1 cellular context compared by ENCODE assay signal in the genomic region with DNA sequence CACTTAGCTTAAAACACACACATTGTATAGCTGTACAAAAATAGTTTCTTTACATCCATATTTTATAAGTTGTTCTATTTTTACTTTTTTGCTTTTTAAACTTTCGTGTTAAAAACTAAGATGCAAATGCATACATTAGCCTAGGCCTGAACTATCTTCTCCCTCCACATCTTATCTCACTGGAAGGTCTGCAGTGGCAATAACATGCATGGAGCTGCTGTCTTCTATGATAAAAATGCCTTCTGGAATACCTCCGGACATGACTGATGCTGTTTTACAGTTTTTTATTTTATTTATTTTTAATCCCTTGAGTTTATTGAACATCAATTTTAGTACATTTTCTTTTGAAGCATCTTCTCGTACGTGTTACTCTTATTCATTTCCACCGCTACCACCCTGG.
TF ChIP-seq lines count a peak whose summit lies in the region.

No MANE protein-coding gene starts in this region.

TF ChIP-seq in K562, 482 proteins besides CTCF, POLR2A, EP300 and RAD21 (continued from another document and continues in another):
- TF ChIP-seq NONO (IDR thresholded peaks at IDR 0.05; ENCODE audit: low read depth in 2 of 2, low read length in 1 of 2): no peak
- TF ChIP-seq NR2C1 (IDR thresholded peaks at IDR 0.05): no peak
- no peak for TF ChIP-seq NR2C1 (tag; IDR thresholded peaks at IDR 0.05)
- TF ChIP-seq ZNF134 (CRISPR knock-in tag; conservative IDR thresholded peaks at IDR 0.05): no peak
- no peak for TF ChIP-seq THRAP3 (IDR thresholded peaks at IDR 0.05; ENCODE audit: borderline replicate concordance)
- TF ChIP-seq PRMT5 (CRISPR knock-in tag; IDR thresholded peaks at IDR 0.05): no peak
- no peak for TF ChIP-seq ESRRB (CRISPR knock-in tag; IDR thresholded peaks at IDR 0.05; ENCODE audit: borderline replicate concordance)
- no peak for TF ChIP-seq IRF2 (CRISPR knock-in tag; IDR thresholded peaks at IDR 0.05)
- TF ChIP-seq ZNF76 (CRISPR knock-in tag; IDR thresholded peaks at IDR 0.05; ENCODE audit: borderline replicate concordance): no peak
- TF ChIP-seq, protein P1, sequence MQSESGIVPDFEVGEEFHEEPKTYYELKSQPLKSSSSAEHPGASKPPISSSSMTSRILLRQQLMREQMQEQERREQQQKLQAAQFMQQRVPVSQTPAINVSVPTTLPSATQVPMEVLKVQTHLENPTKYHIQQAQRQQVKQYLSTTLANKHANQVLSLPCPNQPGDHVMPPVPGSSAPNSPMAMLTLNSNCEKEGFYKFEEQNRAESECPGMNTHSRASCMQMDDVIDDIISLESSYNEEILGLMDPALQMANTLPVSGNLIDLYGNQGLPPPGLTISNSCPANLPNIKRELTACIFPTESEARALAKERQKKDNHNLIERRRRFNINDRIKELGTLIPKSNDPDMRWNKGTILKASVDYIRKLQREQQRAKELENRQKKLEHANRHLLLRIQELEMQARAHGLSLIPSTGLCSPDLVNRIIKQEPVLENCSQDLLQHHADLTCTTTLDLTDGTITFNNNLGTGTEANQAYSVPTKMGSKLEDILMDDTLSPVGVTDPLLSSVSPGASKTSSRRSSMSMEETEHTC (IDR thresholded peaks at IDR 0.05): no peak
- TF ChIP-seq MTA2 (IDR thresholded peaks at IDR 0.05; ENCODE audit: low read depth): peak; percentile 82
- peak; percentile 85 for TF ChIP-seq PML (IDR thresholded peaks at IDR 0.05; ENCODE audit: low read length)
- TF ChIP-seq SNIP1 (IDR thresholded peaks at IDR 0.05; ENCODE audit: low read depth): no peak
- no peak for TF ChIP-seq DDX20 (tag; IDR thresholded peaks at IDR 0.05; ENCODE audit: low read depth)
- TF ChIP-seq CEBPG (CRISPR knock-in tag; IDR thresholded peaks at IDR 0.05): no peak
- no peak for TF ChIP-seq CEBPG (tag; conservative IDR thresholded peaks at IDR 0.05 in 1 of 2, IDR thresholded peaks at IDR 0.05 in 1 of 2)
- no peak for TF ChIP-seq ELF1 (tag; IDR thresholded peaks at IDR 0.05)
- TF ChIP-seq FOXA3 (CRISPR knock-in tag; conservative IDR thresholded peaks at IDR 0.05 in 1 of 2, IDR thresholded peaks at IDR 0.05 in 1 of 2): 0 out of 4 replicates have a peak, but pooled peaks of 1 of the 2 experiments have one; percentile 5
- TF ChIP-seq SRSF9 (IDR thresholded peaks at IDR 0.05; ENCODE audit: borderline replicate concordance, low read depth, low read length): no peak
- TF ChIP-seq, protein P2, sequence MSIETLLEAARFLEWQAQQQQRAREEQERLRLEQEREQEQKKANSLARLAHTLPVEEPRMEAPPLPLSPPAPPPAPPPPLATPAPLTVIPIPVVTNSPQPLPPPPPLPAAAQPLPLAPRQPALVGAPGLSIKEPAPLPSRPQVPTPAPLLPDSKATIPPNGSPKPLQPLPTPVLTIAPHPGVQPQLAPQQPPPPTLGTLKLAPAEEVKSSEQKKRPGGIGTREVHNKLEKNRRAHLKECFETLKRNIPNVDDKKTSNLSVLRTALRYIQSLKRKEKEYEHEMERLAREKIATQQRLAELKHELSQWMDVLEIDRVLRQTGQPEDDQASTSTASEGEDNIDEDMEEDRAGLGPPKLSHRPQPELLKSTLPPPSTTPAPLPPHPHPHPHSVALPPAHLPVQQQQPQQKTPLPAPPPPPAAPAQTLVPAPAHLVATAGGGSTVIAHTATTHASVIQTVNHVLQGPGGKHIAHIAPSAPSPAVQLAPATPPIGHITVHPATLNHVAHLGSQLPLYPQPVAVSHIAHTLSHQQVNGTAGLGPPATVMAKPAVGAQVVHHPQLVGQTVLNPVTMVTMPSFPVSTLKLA (conservative IDR thresholded peaks at IDR 0.05): no peak
- no peak for TF ChIP-seq BRCA1 (IDR thresholded peaks at IDR 0.05)
- no peak for TF ChIP-seq BRCA1 (CRISPR knock-in tag; IDR thresholded peaks at IDR 0.05)
- TF ChIP-seq HNRNPK (IDR thresholded peaks at IDR 0.05; ENCODE audit: low read depth, low read length, poor library complexity, severe bottlenecking): no peak
- TF ChIP-seq BACH1 (tag; IDR thresholded peaks at IDR 0.05): no peak
- no peak for TF ChIP-seq ZNF79 (CRISPR knock-in tag; IDR thresholded peaks at IDR 0.05; ENCODE audit: low read depth)
- no peak for TF ChIP-seq TAF7 (tag; IDR thresholded peaks at IDR 0.05)
- no peak for TF ChIP-seq TCFL5 (CRISPR knock-in tag; conservative IDR thresholded peaks at IDR 0.05)
- no peak for TF ChIP-seq TEAD1 (CRISPR knock-in tag; IDR thresholded peaks at IDR 0.05)
- TF ChIP-seq SAFB2 (IDR thresholded peaks at IDR 0.05; ENCODE audit: borderline replicate concordance, low read depth, low read length, severe bottlenecking): no peak
- no peak for TF ChIP-seq HDAC1 (IDR thresholded peaks at IDR 0.05)
- TF ChIP-seq, protein P3, sequence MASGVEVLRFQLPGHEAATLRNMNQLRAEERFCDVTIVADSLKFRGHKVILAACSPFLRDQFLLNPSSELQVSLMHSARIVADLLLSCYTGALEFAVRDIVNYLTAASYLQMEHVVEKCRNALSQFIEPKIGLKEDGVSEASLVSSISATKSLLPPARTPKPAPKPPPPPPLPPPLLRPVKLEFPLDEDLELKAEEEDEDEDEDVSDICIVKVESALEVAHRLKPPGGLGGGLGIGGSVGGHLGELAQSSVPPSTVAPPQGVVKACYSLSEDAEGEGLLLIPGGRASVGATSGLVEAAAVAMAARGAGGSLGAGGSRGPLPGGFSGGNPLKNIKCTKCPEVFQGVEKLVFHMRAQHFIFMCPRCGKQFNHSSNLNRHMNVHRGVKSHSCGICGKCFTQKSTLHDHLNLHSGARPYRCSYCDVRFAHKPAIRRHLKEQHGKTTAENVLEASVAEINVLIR (CRISPR knock-in tag; IDR thresholded peaks at IDR 0.05): no peak
- TF ChIP-seq, protein P4, sequence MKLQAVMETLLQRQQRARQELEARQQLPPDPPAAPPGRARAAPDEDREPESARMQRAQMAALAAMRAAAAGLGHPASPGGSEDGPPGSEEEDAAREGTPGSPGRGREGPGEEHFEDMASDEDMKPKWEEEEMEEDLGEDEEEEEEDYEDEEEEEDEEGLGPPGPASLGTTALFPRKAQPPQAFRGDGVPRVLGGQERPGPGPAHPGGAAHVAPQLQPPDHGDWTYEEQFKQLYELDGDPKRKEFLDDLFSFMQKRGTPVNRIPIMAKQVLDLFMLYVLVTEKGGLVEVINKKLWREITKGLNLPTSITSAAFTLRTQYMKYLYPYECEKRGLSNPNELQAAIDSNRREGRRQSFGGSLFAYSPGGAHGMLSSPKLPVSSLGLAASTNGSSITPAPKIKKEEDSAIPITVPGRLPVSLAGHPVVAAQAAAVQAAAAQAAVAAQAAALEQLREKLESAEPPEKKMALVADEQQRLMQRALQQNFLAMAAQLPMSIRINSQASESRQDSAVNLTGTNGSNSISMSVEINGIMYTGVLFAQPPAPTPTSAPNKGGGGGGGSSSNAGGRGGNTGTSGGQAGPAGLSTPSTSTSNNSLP (IDR thresholded peaks at IDR 0.05; ENCODE audit: borderline replicate concordance, low read depth, low read length): peak; percentile 20; the same call in 1 of the 2 replicates
- TF ChIP-seq, protein P5, sequence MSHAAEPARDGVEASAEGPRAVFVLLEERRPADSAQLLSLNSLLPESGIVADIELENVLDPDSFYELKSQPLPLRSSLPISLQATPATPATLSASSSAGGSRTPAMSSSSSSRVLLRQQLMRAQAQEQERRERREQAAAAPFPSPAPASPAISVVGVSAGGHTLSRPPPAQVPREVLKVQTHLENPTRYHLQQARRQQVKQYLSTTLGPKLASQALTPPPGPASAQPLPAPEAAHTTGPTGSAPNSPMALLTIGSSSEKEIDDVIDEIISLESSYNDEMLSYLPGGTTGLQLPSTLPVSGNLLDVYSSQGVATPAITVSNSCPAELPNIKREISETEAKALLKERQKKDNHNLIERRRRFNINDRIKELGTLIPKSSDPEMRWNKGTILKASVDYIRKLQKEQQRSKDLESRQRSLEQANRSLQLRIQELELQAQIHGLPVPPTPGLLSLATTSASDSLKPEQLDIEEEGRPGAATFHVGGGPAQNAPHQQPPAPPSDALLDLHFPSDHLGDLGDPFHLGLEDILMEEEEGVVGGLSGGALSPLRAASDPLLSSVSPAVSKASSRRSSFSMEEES (CRISPR knock-in tag; IDR thresholded peaks at IDR 0.05): no peak
- TF ChIP-seq, protein P6, sequence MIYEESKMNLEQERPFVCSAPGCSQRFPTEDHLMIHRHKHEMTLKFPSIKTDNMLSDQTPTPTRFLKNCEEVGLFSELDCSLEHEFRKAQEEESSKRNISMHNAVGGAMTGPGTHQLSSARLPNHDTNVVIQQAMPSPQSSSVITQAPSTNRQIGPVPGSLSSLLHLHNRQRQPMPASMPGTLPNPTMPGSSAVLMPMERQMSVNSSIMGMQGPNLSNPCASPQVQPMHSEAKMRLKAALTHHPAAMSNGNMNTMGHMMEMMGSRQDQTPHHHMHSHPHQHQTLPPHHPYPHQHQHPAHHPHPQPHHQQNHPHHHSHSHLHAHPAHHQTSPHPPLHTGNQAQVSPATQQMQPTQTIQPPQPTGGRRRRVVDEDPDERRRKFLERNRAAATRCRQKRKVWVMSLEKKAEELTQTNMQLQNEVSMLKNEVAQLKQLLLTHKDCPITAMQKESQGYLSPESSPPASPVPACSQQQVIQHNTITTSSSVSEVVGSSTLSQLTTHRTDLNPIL (CRISPR knock-in tag; IDR thresholded peaks at IDR 0.05): no peak
- TF ChIP-seq, protein P7, sequence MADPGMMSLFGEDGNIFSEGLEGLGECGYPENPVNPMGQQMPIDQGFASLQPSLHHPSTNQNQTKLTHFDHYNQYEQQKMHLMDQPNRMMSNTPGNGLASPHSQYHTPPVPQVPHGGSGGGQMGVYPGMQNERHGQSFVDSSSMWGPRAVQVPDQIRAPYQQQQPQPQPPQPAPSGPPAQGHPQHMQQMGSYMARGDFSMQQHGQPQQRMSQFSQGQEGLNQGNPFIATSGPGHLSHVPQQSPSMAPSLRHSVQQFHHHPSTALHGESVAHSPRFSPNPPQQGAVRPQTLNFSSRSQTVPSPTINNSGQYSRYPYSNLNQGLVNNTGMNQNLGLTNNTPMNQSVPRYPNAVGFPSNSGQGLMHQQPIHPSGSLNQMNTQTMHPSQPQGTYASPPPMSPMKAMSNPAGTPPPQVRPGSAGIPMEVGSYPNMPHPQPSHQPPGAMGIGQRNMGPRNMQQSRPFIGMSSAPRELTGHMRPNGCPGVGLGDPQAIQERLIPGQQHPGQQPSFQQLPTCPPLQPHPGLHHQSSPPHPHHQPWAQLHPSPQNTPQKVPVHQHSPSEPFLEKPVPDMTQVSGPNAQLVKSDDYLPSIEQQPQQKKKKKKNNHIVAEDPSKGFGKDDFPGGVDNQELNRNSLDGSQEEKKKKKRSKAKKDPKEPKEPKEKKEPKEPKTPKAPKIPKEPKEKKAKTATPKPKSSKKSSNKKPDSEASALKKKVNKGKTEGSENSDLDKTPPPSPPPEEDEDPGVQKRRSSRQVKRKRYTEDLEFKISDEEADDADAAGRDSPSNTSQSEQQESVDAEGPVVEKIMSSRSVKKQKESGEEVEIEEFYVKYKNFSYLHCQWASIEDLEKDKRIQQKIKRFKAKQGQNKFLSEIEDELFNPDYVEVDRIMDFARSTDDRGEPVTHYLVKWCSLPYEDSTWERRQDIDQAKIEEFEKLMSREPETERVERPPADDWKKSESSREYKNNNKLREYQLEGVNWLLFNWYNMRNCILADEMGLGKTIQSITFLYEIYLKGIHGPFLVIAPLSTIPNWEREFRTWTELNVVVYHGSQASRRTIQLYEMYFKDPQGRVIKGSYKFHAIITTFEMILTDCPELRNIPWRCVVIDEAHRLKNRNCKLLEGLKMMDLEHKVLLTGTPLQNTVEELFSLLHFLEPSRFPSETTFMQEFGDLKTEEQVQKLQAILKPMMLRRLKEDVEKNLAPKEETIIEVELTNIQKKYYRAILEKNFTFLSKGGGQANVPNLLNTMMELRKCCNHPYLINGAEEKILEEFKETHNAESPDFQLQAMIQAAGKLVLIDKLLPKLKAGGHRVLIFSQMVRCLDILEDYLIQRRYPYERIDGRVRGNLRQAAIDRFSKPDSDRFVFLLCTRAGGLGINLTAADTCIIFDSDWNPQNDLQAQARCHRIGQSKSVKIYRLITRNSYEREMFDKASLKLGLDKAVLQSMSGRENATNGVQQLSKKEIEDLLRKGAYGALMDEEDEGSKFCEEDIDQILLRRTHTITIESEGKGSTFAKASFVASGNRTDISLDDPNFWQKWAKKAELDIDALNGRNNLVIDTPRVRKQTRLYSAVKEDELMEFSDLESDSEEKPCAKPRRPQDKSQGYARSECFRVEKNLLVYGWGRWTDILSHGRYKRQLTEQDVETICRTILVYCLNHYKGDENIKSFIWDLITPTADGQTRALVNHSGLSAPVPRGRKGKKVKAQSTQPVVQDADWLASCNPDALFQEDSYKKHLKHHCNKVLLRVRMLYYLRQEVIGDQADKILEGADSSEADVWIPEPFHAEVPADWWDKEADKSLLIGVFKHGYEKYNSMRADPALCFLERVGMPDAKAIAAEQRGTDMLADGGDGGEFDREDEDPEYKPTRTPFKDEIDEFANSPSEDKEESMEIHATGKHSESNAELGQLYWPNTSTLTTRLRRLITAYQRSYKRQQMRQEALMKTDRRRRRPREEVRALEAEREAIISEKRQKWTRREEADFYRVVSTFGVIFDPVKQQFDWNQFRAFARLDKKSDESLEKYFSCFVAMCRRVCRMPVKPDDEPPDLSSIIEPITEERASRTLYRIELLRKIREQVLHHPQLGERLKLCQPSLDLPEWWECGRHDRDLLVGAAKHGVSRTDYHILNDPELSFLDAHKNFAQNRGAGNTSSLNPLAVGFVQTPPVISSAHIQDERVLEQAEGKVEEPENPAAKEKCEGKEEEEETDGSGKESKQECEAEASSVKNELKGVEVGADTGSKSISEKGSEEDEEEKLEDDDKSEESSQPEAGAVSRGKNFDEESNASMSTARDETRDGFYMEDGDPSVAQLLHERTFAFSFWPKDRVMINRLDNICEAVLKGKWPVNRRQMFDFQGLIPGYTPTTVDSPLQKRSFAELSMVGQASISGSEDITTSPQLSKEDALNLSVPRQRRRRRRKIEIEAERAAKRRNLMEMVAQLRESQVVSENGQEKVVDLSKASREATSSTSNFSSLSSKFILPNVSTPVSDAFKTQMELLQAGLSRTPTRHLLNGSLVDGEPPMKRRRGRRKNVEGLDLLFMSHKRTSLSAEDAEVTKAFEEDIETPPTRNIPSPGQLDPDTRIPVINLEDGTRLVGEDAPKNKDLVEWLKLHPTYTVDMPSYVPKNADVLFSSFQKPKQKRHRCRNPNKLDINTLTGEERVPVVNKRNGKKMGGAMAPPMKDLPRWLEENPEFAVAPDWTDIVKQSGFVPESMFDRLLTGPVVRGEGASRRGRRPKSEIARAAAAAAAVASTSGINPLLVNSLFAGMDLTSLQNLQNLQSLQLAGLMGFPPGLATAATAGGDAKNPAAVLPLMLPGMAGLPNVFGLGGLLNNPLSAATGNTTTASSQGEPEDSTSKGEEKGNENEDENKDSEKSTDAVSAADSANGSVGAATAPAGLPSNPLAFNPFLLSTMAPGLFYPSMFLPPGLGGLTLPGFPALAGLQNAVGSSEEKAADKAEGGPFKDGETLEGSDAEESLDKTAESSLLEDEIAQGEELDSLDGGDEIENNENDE (IDR thresholded peaks at IDR 0.05; ENCODE audit: low read depth, low read length): no peak
- no peak for TF ChIP-seq CCNT2 (IDR thresholded peaks at IDR 0.05; ENCODE audit: borderline replicate concordance, extremely low read depth, insufficient read length, low read depth, low read length)
- peak; percentile 72 for TF ChIP-seq NFIC (IDR thresholded peaks at IDR 0.05)
- no peak for TF ChIP-seq PHF20 (IDR thresholded peaks at IDR 0.05; ENCODE audit: partially characterized antibody)
- no peak for TF ChIP-seq NCOA4 (IDR thresholded peaks at IDR 0.05; ENCODE audit: partially characterized antibody)
- TF ChIP-seq ZNF165 (CRISPR knock-in tag; IDR thresholded peaks at IDR 0.05; ENCODE audit: borderline replicate concordance): no peak
- no peak for TF ChIP-seq TCF7L2 (IDR thresholded peaks at IDR 0.05; ENCODE audit: low read depth, low read length)
- TF ChIP-seq U2AF2 (optimal IDR thresholded peaks at IDR 0.05; ENCODE audit: low read depth, low read length): no peak
- no peak for TF ChIP-seq EWSR1 (IDR thresholded peaks at IDR 0.05; ENCODE audit: borderline replicate concordance, low read depth, partially characterized antibody)
- peak; percentile 16 for TF ChIP-seq TAF9B (IDR thresholded peaks at IDR 0.05; ENCODE audit: partially characterized antibody)
- peak; percentile 92 for TF ChIP-seq ARID1B (IDR thresholded peaks at IDR 0.05)
- no peak for TF ChIP-seq BDP1 (IDR thresholded peaks at IDR 0.05; ENCODE audit: insufficient read depth, insufficient read length)
